21 cellular contexts compared by ENCODE assay signal in the genomic region with DNA sequence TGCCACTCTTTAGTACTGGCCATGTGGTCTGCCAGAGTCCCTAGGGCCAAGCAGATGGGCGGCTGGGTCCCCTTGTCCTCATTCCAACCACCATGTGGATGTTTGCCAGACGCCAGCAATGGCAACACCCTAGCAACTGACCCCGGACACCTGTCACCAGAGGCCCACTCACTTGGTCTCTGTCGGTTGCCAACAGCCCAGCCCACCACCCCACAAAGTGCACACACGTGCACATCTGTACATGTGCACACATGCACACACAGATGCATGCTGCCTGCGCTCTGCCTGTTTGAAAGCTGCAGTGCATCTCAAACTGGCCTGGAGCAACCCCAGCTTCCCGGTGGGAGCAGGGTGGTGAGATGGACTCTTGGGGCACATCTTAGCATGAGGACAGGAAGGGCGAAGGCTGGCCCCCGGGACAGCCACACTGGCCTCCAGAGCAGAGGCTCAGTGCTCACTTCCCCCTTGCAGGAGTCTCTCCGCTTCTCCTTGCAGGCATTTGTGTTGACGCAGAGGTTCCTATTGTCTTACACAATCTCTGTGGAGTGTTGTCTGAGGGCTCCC. TPM values are rescaled to one million over a fixed set of nuclear protein-coding genes. Genes with fewer than 3 reads are reported as not detected.
DNase-seq lines count a peak whose midpoint lies in the region; ATAC-seq and TF ChIP-seq lines count a peak whose summit lies in the region.
"Had no signal": no experiment of that assay in that cellular context is flagged by ENCODE, and none has a peak within 500 bp of the region (broad histone marks: within the 10 kb centered on the region; RNA-seq: fewer than 3 reads in every experiment).

No MANE protein-coding gene starts in this region.

- DNase-seq in activated naive CD8-positive, alpha-beta T cell treated with anti-CD3 and anti-CD28 coated beads for 36 hours, result no peak
- no peak for DNase-seq in activated naive CD8-positive, alpha-beta T cell treated with anti-CD3 and anti-CD28 coated beads, Interleukin-2, amount 50 U/mL, for 24 hours
- DNase-seq in endodermal cell, result peak; percentile 35
- DNase-seq in midbrain (lab: John Stamatoyannopoulos, UW), result peak; percentile 22
- peak; percentile 69 to 73 for DNase-seq in aorta
- DNase-seq in stimulated activated CD8-positive, alpha-beta memory T cell treated with anti-CD3 and anti-CD28 coated beads, Interleukin-4, amount 100 ng/mL, for 48 hours, result no peak
- DNase-seq in mucosa of gallbladder (ENCODE audit: low spot score), result no peak
- no peak for DNase-seq in iPS-NIHi11 (ENCODE audit: low spot score)
- DNase-seq: activated CD8-positive, alpha-beta memory T cell treated with anti-CD3 and anti-CD28 coated beads, Interleukin-2, amount 10 ng/mL, durations not matched to agents 7 days and 5 days; activated effector memory CD4-positive, alpha-beta T cell treated with Interleukin-2 at 50 U/mL for 16 hours; amniotic stem cell; CD4-positive, alpha-beta memory T cell; central memory CD4-positive, alpha-beta T cell; H9; NCI-H1436; NCI-H774; small intestine; stimulated activated CD4-positive, alpha-beta T cell treated with anti-CD3 and anti-CD28 coated beads, Interleukin-4, amount 100 ng/mL, for 24 hours had no signal

- no peak overlapping the region for H3K27ac ChIP-seq in endodermal cell (ENCODE audit: low read depth, low read length)
- H3K27ac ChIP-seq in aorta (ENCODE audit: low read depth in 1 of 2, low read length in 2 of 2), result no peak overlapping the region
- H3K27ac ChIP-seq: parathyroid adenoma had no signal

- H3K4me1 Mint-ChIP-seq in activated naive CD8-positive, alpha-beta T cell treated with anti-CD3 and anti-CD28 coated beads for 36 hours, result peaks cover 3% of the 10 kb centered on the region
- peaks cover 2% of the 10 kb centered on the region for H3K4me1 Mint-ChIP-seq in activated naive CD8-positive, alpha-beta T cell treated with anti-CD3 and anti-CD28 coated beads, Interleukin-2, amount 50 U/mL, for 24 hours
- no peaks in the 10 kb centered on the region for H3K4me1 Mint-ChIP-seq in endodermal cell

- H3K27ac Mint-ChIP-seq in activated naive CD8-positive, alpha-beta T cell treated with anti-CD3 and anti-CD28 coated beads for 36 hours, result peak overlapping the region; percentile 15
- no peak overlapping the region for H3K27ac Mint-ChIP-seq in activated naive CD8-positive, alpha-beta T cell treated with anti-CD3 and anti-CD28 coated beads, Interleukin-2, amount 50 U/mL, for 24 hours
- no peak overlapping the region for H3K27ac Mint-ChIP-seq in endodermal cell
- H3K27ac Mint-ChIP-seq: activated CD8-positive, alpha-beta memory T cell treated with anti-CD3 and anti-CD28 coated beads, Interleukin-2, amount 10 ng/mL, durations not matched to agents 7 days and 5 days; CD4-positive, alpha-beta memory T cell had no signal

- H3K4me3 ChIP-seq in endodermal cell (ENCODE audit: low read length) (no peak overlapping the region), aorta (ENCODE audit: low read length in 2 of 2) (no peak overlapping the region)

- TF ChIP-seq CTCF in endodermal cell (conservative IDR thresholded peaks at IDR 0.05), result no peak

- H3K9me3 ChIP-seq in endodermal cell (ENCODE audit: control insufficient read depth, low read length) (no peaks in the 10 kb centered on the region), aorta (ENCODE audit: control insufficient read depth, low read length) (no peaks in the 10 kb centered on the region)

- H3K36me3 ChIP-seq in endodermal cell (ENCODE audit: control insufficient read depth, insufficient read depth, low read length) (no peaks in the 10 kb centered on the region), aorta (ENCODE audit: control insufficient read depth in 1 of 2, insufficient read depth in 2 of 2, low read length in 1 of 2) (no peaks in the 10 kb centered on the region)

- intact Hi-C loops in aorta (cut with DNase I), result no loop called here

- H3K27me3 ChIP-seq in endodermal cell (ENCODE audit: control insufficient read depth, insufficient read depth, low read length, poor library complexity, severe bottlenecking) (no peaks in the 10 kb centered on the region), aorta (ENCODE audit: control insufficient read depth in 1 of 2, insufficient read depth in 2 of 2, low read length in 1 of 2) (no peaks in the 10 kb centered on the region)

- WGBS in endodermal cell (ENCODE audit: insufficient coverage in 1 of 2, insufficient read length in 1 of 2), 2 experiments, result 90 to 94% methylated on average over 8 to 11 of the region's 11 CpGs
- WGBS in aorta, 2 donors, result 74 to 75% methylated on average over 11 of the region's 11 CpGs

- H3K4me3 Mint-ChIP-seq in activated naive CD8-positive, alpha-beta T cell treated with anti-CD3 and anti-CD28 coated beads for 36 hours, result no peak overlapping the region
- H3K4me3 Mint-ChIP-seq in activated naive CD8-positive, alpha-beta T cell treated with anti-CD3 and anti-CD28 coated beads, Interleukin-2, amount 50 U/mL, for 24 hours, result no peak overlapping the region
- H3K4me3 Mint-ChIP-seq in endodermal cell, result no peak overlapping the region
- H3K4me3 Mint-ChIP-seq: activated CD8-positive, alpha-beta memory T cell treated with anti-CD3 and anti-CD28 coated beads, Interleukin-2, amount 10 ng/mL, durations not matched to agents 7 days and 5 days; CD4-positive, alpha-beta memory T cell; H9 had no signal

- H3K4me1 ChIP-seq in endodermal cell (ENCODE audit: control insufficient read depth, insufficient read depth, low read length), result peaks cover 4% of the 10 kb centered on the region
- no peaks in the 10 kb centered on the region for H3K4me1 ChIP-seq in aorta (ENCODE audit: control insufficient read depth in 1 of 2, insufficient read depth in 2 of 2, low read length in 2 of 2)
- H3K4me1 ChIP-seq: parathyroid adenoma had no signal

- no peaks in the 10 kb centered on the region for H3K36me3 Mint-ChIP-seq in activated naive CD8-positive, alpha-beta T cell treated with anti-CD3 and anti-CD28 coated beads for 36 hours
- H3K36me3 Mint-ChIP-seq in activated naive CD8-positive, alpha-beta T cell treated with anti-CD3 and anti-CD28 coated beads, Interleukin-2, amount 50 U/mL, for 24 hours (ENCODE audit: low read depth), result no peaks in the 10 kb centered on the region
- no peaks in the 10 kb centered on the region for H3K36me3 Mint-ChIP-seq in endodermal cell (ENCODE audit: low read depth)
- H3K36me3 Mint-ChIP-seq: activated CD8-positive, alpha-beta memory T cell treated with anti-CD3 and anti-CD28 coated beads, Interleukin-2, amount 10 ng/mL, durations not matched to agents 7 days and 5 days had no signal

- no peak for ATAC-seq in activated naive CD8-positive, alpha-beta T cell treated with anti-CD3 and anti-CD28 coated beads, Interleukin-2, amount 50 U/mL, for 24 hours
- no peak for ATAC-seq in aorta (ENCODE audit: low FRiP score)
- ATAC-seq: activated CD4-positive, CD25-positive, alpha-beta regulatory T cell treated with anti-CD3 and anti-CD28 coated beads, Interleukin-2, amount 50 U/mL, for 24 hours; activated CD8-positive, alpha-beta memory T cell treated with anti-CD3 and anti-CD28 coated beads, Interleukin-2, amount 10 ng/mL, durations not matched to agents 7 days and 5 days; esophagus mucosa had no signal

- no peaks in the 10 kb centered on the region for H3K27me3 Mint-ChIP-seq in activated naive CD8-positive, alpha-beta T cell treated with anti-CD3 and anti-CD28 coated beads for 36 hours
- no peaks in the 10 kb centered on the region for H3K27me3 Mint-ChIP-seq in activated naive CD8-positive, alpha-beta T cell treated with anti-CD3 and anti-CD28 coated beads, Interleukin-2, amount 50 U/mL, for 24 hours
- peaks cover 1% of the 10 kb centered on the region for H3K27me3 Mint-ChIP-seq in endodermal cell (ENCODE audit: insufficient read depth)

- H3K9me3 Mint-ChIP-seq in activated naive CD8-positive, alpha-beta T cell treated with anti-CD3 and anti-CD28 coated beads for 36 hours, result no peaks in the 10 kb centered on the region
- no peaks in the 10 kb centered on the region for H3K9me3 Mint-ChIP-seq in activated naive CD8-positive, alpha-beta T cell treated with anti-CD3 and anti-CD28 coated beads, Interleukin-2, amount 50 U/mL, for 24 hours
- no peaks in the 10 kb centered on the region for H3K9me3 Mint-ChIP-seq in endodermal cell

- H3K9ac ChIP-seq in endodermal cell (ENCODE audit: extremely low read depth, low read length, poor library complexity, severe bottlenecking), result no peak overlapping the region
- H3K9ac ChIP-seq: parathyroid adenoma had no signal

RNA-seq across cellular contexts. Expression of a gene that starts 53.9 kb away (rescaled TPM):
- total RNA-seq in activated naive CD8-positive, alpha-beta T cell treated with anti-CD3 and anti-CD28 coated beads for 36 hours, result 10 to 100 TPM; 36.4 to 38.1 TPM
- total RNA-seq in endodermal cell, result 10 to 100 TPM; 16.0 to 21.5 TPM
- polyA plus RNA-seq in endodermal cell (2013, experiment 1 of 2), result 18.5 TPM
- polyA plus RNA-seq in endodermal cell (2013, experiment 2 of 2), result 18.2 TPM
- 10 to 100 TPM; 12.0 to 24.3 TPM for total RNA-seq in aorta
- polyA plus RNA-seq in aorta, result 10 to 100 TPM; 27.7 to 38.2 TPM
- total RNA-seq in mucosa of gallbladder, result 19.3 TPM

Comparison
In these comparisons a context has a peak if more than half of its experiments do, and no peak if none do; other contexts are left out.
1. DNase-seq: peak in endodermal cell (single experiment), midbrain (single experiment) and aorta (2 of 2); none in activated naive CD8-positive, alpha-beta T cell treated with anti-CD3 and anti-CD28 coated beads for 36 hours (single experiment), activated naive CD8-positive, alpha-beta T cell treated with anti-CD3 and anti-CD28 coated beads, Interleukin-2, amount 50 U/mL, for 24 hours (single experiment), stimulated activated CD8-positive, alpha-beta memory T cell treated with anti-CD3 and anti-CD28 coated beads, Interleukin-4, amount 100 ng/mL, for 48 hours (single experiment), mucosa of gallbladder (single experiment) and iPS-NIHi11 (single experiment).